ENCODE assay signal across 13 cellular contexts in genomic region chr2:110106642-110107041, GRCh38. TPM values are rescaled to one million over a fixed set of nuclear protein-coding genes. Genes with fewer than 3 reads are reported as not detected.
A peak's percentile ranks its signal among the peaks of the same experiment; 100 is the strongest.
DNase-seq lines count a peak whose midpoint lies in the region; ATAC-seq, FAIRE-seq and TF ChIP-seq lines count a peak whose summit lies in the region.
"Had no signal": no experiment of that assay in that cellular context is flagged by ENCODE, and none has a peak within 500 bp of the region (broad histone marks: within the 10 kb centered on the region; RNA-seq: fewer than 3 reads in every experiment).

No MANE protein-coding gene starts in this region.

- H3K27ac ChIP-seq in A549, result peak overlapping the region; percentile 98 to 100
- H3K27ac ChIP-seq: KMS-11 had no signal

- FAIRE-seq in A549 (lab: Jason Lieb, UNC), result no peak
- FAIRE-seq: GM12878, islet of Langerhans had no signal

- POLR2A ChIA-PET in A549 (lab: Yijun Ruan, JAX), result interaction anchor here (1.5 to 2.6 kb wide), 2 partner anchors 9 to 15 kb away, joined by 6 to 56 read pairs; partner anchors contain the start of gene MALL

- TF ChIP-seq CTCF in A549 (IDR thresholded peaks at IDR 0.05) (no peak), astrocyte of the cerebellum (IDR thresholded peaks at IDR 0.05; ENCODE audit: low read depth, low read length, missing control alignments) (no peak)

- peaks cover 77% of the 10 kb centered on the region for H3K4me1 ChIP-seq in A549

- peak overlapping the region; percentile 88 for H3K4me2 ChIP-seq in A549
- H3K4me2 ChIP-seq: KMS-11 had no signal

- TF ChIP-seq POLR2A in A549 (IDR thresholded peaks at IDR 0.05; ENCODE audit: low read length), result no peak

- CTCF ChIA-PET in A549 (lab: Yijun Ruan, JAX), result interaction anchor here (1.3 to 4.3 kb wide), 5 partner anchors 9 to 51 kb away, joined by 4 to 39 read pairs (median 8); partner anchors contain the start of gene MALL

- H3K9me3 ChIP-seq in A549, result peaks cover 14% of the 10 kb centered on the region; the same call in 2 of the 3 replicates

- 3% methylated on average over 6 of the region's 6 CpGs for WGBS in A549 (ENCODE audit: missing lambda C conversion rate)

- H3K4me3 ChIP-seq in A549 (no peak overlapping the region), astrocyte of the cerebellum (ENCODE audit: low read depth, low read length) (no peak overlapping the region)
- H3K4me3 ChIP-seq: GM12878 had no signal

- in situ Hi-C loops in astrocyte of the cerebellum (cut with HindIII; ENCODE audit: low sequenced_read_pairs), result no loop called here

- peak; percentile 75 for ATAC-seq in A549
- peak; percentile 23 for ATAC-seq in left colon
- no peak for ATAC-seq in GM21447 (IDR thresholded peaks at IDR 0.05; ENCODE audit: unreplicated experiment)
- no peak for ATAC-seq in GM18858 (IDR thresholded peaks at IDR 0.05; ENCODE audit: unreplicated experiment)
- ATAC-seq: GM12878 had no signal

- intact Hi-C loops in left colon (cut with DNase I, micrococcal nuclease), result no loop called here

- TF ChIP-seq EP300 in A549 (IDR thresholded peaks at IDR 0.05), result peak; percentile 55 to 57; a peak in 2 of 5 replicates

- peak in 1 of 2 experiments; percentile 20; a peak in 1 of 5 replicates for TF ChIP-seq RAD21 in A549 (conservative IDR thresholded peaks at IDR 0.05 in 1 of 2, IDR thresholded peaks at IDR 0.05 in 1 of 2)

- peak; percentile 58 to 95 for DNase-seq in A549 (ENCODE audit: low read depth in 1 of 2, low spot score in 1 of 2)
- peak; percentile 18 for DNase-seq in HK-2 (ENCODE audit: unreplicated experiment)
- DNase-seq in astrocyte of the cerebellum (ENCODE audit: low read depth), result peak; percentile 97
- DNase-seq in left colon, result no peak
- no peak for DNase-seq in NCI-H187 (lab: John Stamatoyannopoulos, UW)
- no peak for DNase-seq in activated CD4-positive, CD25-positive, alpha-beta regulatory T cell (lab: John Stamatoyannopoulos, UW)
- DNase-seq: activated gamma-delta T cell; effector CD8-positive, alpha-beta T cell had no signal

TF ChIP-seq in A549, 52 proteins besides CTCF, POLR2A, EP300 and RAD21:
- peak; percentile 81 to 95 for TF ChIP-seq CEBPB (IDR thresholded peaks at IDR 0.05)
- 0 out of 2 replicates have a peak, but pooled peaks have one; percentile 28 for TF ChIP-seq ATOH8 (CRISPR knock-in tag; IDR thresholded peaks at IDR 0.05; ENCODE audit: low read depth)
- TF ChIP-seq FOSL2 (IDR thresholded peaks at IDR 0.05), result no peak
- peak; percentile 1; the same call in 1 of the 2 replicates for TF ChIP-seq FOSL2 (CRISPR knock-in tag; IDR thresholded peaks at IDR 0.05)
- TF ChIP-seq HOXB13 (CRISPR knock-in tag; IDR thresholded peaks at IDR 0.05; ENCODE audit: low read depth), result 0 out of 2 replicates have a peak, but pooled peaks have one; percentile 21
- 0 out of 2 replicates have a peak, but pooled peaks have one; percentile 53 for TF ChIP-seq GATA3 (IDR thresholded peaks at IDR 0.05; ENCODE audit: borderline replicate concordance)
- TF ChIP-seq NFE2L2 (conservative IDR thresholded peaks at IDR 0.05; ENCODE audit: low read length), result no peak

RNA-seq across cellular contexts. Expression of gene MALL, which starts 9.0 kb away (rescaled TPM):
- polyA plus RNA-seq in A549 (2011; rRNA removed) (77.8 and 104 TPM in 2 replicates), A549 (2017; fragmentation: RNase III; extraction: RNeasy Plus Mini Kit Qiagen cat#74134 plus additional on column Dnase treatment) (115 to 123 TPM (median 123 TPM) in 3 replicates)
- 102 and 121 TPM in 2 replicates for polyA plus RNA-seq in A549 (2012; cell fraction: cytosol; rRNA removed)
- polyA plus RNA-seq in A549 (2012; cell fraction: nucleus; rRNA removed), result 43.3 and 60.5 TPM in 2 replicates
- polyA minus RNA-seq in A549 (2011; rRNA and poly(A)+ RNA removed), result 61.2 and 72.1 TPM in 2 replicates
- total RNA-seq in left colon, result 100 to 1,000 TPM; 368 to 561 TPM
- polyA plus RNA-seq: GM12878 had no signal

Comparison
In these comparisons a context has a peak if more than half of its experiments do, and no peak if none do; other contexts are left out.
1. ATAC-seq: peak in A549 (2 of 2) and left colon (single experiment); none in GM21447 (single experiment) and GM18858 (single experiment).
2. DNase-seq: peak in A549 (2 of 2), HK-2 (single experiment) and astrocyte of the cerebellum (single experiment); none in left colon (0 of 2), NCI-H187 (0 of 2) and activated CD4-positive, CD25-positive, alpha-beta regulatory T cell (0 of 4).